Comparison of ENCODE assay signal across 1 cellular context in genomic region chr14:92577321-92577742, GRCh38.
TF ChIP-seq lines count a peak whose summit lies in the region.

No MANE protein-coding gene starts in this region.

TF ChIP-seq in GM23338, 12 proteins besides CTCF, POLR2A, EP300 and RAD21 (continued from another document):
- TF ChIP-seq ZNF462 (CRISPR knock-in tag; IDR thresholded peaks at IDR 0.05) (no peak), ZNF114 (CRISPR knock-in tag; IDR thresholded peaks at IDR 0.05) (no peak), EZH2 (IDR thresholded peaks at IDR 0.05; ENCODE audit: low read depth, unreplicated experiment) (no peak)
TF ChIP-seq in GM23338: peak in this region for 0.
